21 cellular contexts compared by ENCODE assay signal in genomic region chr3:72569754-72570440, GRCh38.
A peak's percentile ranks its signal among the peaks of the same experiment; 100 is the strongest.
DNase-seq lines count a peak whose midpoint lies in the region; ATAC-seq, FAIRE-seq and TF ChIP-seq lines count a peak whose summit lies in the region.
"Had no signal": no experiment of that assay in that cellular context is flagged by ENCODE, and none has a peak within 500 bp of the region (broad histone marks: within the 10 kb centered on the region; RNA-seq: fewer than 3 reads in every experiment).

No MANE protein-coding gene starts in this region.

- H4K20me1 ChIP-seq in K562 (replicated peaks; ENCODE audit: control insufficient read depth, insufficient read depth, low read length), result no peaks in the 10 kb centered on the region

- TF ChIP-seq EP300 in K562 (IDR thresholded peaks at IDR 0.05; ENCODE audit: low read length), result no peak

- FAIRE-seq in K562 (lab: Jason Lieb, UNC), result no peak
- FAIRE-seq: A549, G401.6, GM12892 had no signal

- H3K4me1 ChIP-seq in K562 (replicated peaks in 1 of 2; ENCODE audit: control insufficient read depth in 2 of 2, insufficient read depth in 2 of 2, low read length in 2 of 2) (no peaks in the 10 kb centered on the region; a peak in 1 of 5 replicates), Caco-2 (peaks cover 21% of the 10 kb centered on the region), testis (no peaks in the 10 kb centered on the region)
- H3K4me1 ChIP-seq: A549 had no signal

- H3K27ac ChIP-seq in K562 (ENCODE audit: extremely low read depth, low read depth, low read length) (no peak overlapping the region), testis (no peak overlapping the region)
- H3K27ac ChIP-seq: A549, GM23248 had no signal

- H3K4me1 Mint-ChIP-seq in activated naive CD4-positive, alpha-beta T cell treated with anti-CD3 and anti-CD28 coated beads, Interleukin-2, amount 50 U/mL, for 24 hours, result no peaks in the 10 kb centered on the region
- peaks cover 0 to 10% of the 10 kb centered on the region in 2 donors for H3K4me1 Mint-ChIP-seq in stimulated activated naive B cell treated with anti-CD40 and anti-IgM and Interleukin-4, amounts not matched to agents 10 μg/mL and 1 μg/mL and 100 μg/mL, for 72 hours
- no peaks in the 10 kb centered on the region for H3K4me1 Mint-ChIP-seq in Caco-2 (ENCODE audit: low read depth, unreplicated experiment)
- H3K4me1 Mint-ChIP-seq: CD4-positive, alpha-beta memory T cell had no signal

- TF ChIP-seq POLR2A in K562 (conservative IDR thresholded peaks at IDR 0.05) (no peak), testis (IDR thresholded peaks at IDR 0.05) (no peak)

- no peak overlapping the region for H3K4me3 ChIP-seq in K562
- H3K4me3 ChIP-seq in Caco-2 (ENCODE audit: low read depth, low read length), result no peak overlapping the region
- no peak overlapping the region for H3K4me3 ChIP-seq in testis
- H3K4me3 ChIP-seq: A549, GM23248 had no signal

- intact Hi-C loops in K562 (cut with micrococcal nuclease) (no loop called here), Caco-2 (cut with micrococcal nuclease; ENCODE audit: unreplicated experiment) (no loop called here), testis (cut with DNase I; ENCODE audit: low total_unique reads) (no loop called here)

- no peak overlapping the region for H3K9ac ChIP-seq in K562 (ENCODE audit: insufficient read depth in 1 of 2, low read depth in 2 of 2, low read length in 2 of 2)
- H3K9ac ChIP-seq: GM23248 had no signal

- no peak for TF ChIP-seq CTCF in K562 (IDR thresholded peaks at IDR 0.05 in 2 of 3, conservative IDR thresholded peaks at IDR 0.05 in 1 of 3; ENCODE audit: insufficient read depth in 2 of 3, low read depth in 1 of 3, low read length in 3 of 3)
- no peak for TF ChIP-seq CTCF in Caco-2 (IDR thresholded peaks at IDR 0.05; ENCODE audit: insufficient read depth in 1 of 2, low read depth in 1 of 2, low read length in 1 of 2, severe bottlenecking in 1 of 2, unreplicated experiment in 1 of 2)
- TF ChIP-seq CTCF in testis (IDR thresholded peaks at IDR 0.05), result no peak

- no peak for DNase-seq in activated naive CD4-positive, alpha-beta T cell treated with anti-CD3 and anti-CD28 coated beads, Interleukin-2, amount 50 U/mL, for 72 hours (ENCODE audit: low spot score in 2 of 2)
- DNase-seq in SK-N-DZ (ENCODE audit: low spot score), result peak; percentile 48
- no peak for DNase-seq in K562 (ENCODE audit: extremely low read depth in 1 of 4, low spot score in 3 of 4)
- DNase-seq in stimulated activated naive B cell treated with anti-CD40 and anti-IgM and Interleukin-4, amounts not matched to agents 10 μg/mL and 1 μg/mL and 100 μg/mL, for 72 hours, result no peak
- no peak for DNase-seq in Caco-2
- DNase-seq in testis, result no peak
- DNase-seq: 8988T; ACHN; AML-193; C1 segment of cervical spinal cord; CD4-positive, alpha-beta memory T cell; COR-L47; DMS153; DND-41; GM23248; H9 had no signal

- H3K9me3 ChIP-seq in K562 (replicated peaks; ENCODE audit: control insufficient read depth, insufficient read depth, low read depth, low read length), result no peaks in the 10 kb centered on the region
- H3K9me3 ChIP-seq in Caco-2, result no peaks in the 10 kb centered on the region
- no peaks in the 10 kb centered on the region for H3K9me3 ChIP-seq in testis
- H3K9me3 ChIP-seq: A549 had no signal

- no TSS peak for BruUV-seq in K562 (replicated peaks; lab: Mats Ljungman, UMichigan)
- BruUV-seq in Caco-2 (replicated peaks; lab: Mats Ljungman, UMichigan), result no TSS peak

- H3K9me3 Mint-ChIP-seq in activated naive CD4-positive, alpha-beta T cell treated with anti-CD3 and anti-CD28 coated beads, Interleukin-2, amount 50 U/mL, for 24 hours, result no peaks in the 10 kb centered on the region
- no peaks in the 10 kb centered on the region for H3K9me3 Mint-ChIP-seq in activated naive CD4-positive, alpha-beta T cell treated with anti-CD3 and anti-CD28 coated beads, Interleukin-2, amount 50 U/mL, for 72 hours
- no peaks in the 10 kb centered on the region for H3K9me3 Mint-ChIP-seq in stimulated activated naive B cell treated with anti-CD40 and anti-IgM and Interleukin-4, amounts not matched to agents 10 μg/mL and 1 μg/mL and 100 μg/mL, for 72 hours
- H3K9me3 Mint-ChIP-seq in Caco-2 (ENCODE audit: unreplicated experiment), result no peaks in the 10 kb centered on the region
- H3K9me3 Mint-ChIP-seq: CD4-positive, alpha-beta memory T cell; H9 had no signal

- H3K27ac Mint-ChIP-seq in activated naive CD4-positive, alpha-beta T cell treated with anti-CD3 and anti-CD28 coated beads, Interleukin-2, amount 50 U/mL, for 24 hours, result peak overlapping the region; percentile 3
- no peak overlapping the region for H3K27ac Mint-ChIP-seq in activated naive CD4-positive, alpha-beta T cell treated with anti-CD3 and anti-CD28 coated beads, Interleukin-2, amount 50 U/mL, for 72 hours
- peak overlapping the region; percentile 57 for H3K27ac Mint-ChIP-seq in stimulated activated naive B cell treated with anti-CD40 and anti-IgM and Interleukin-4, amounts not matched to agents 10 μg/mL and 1 μg/mL and 100 μg/mL, for 72 hours
- no peak overlapping the region for H3K27ac Mint-ChIP-seq in Caco-2 (ENCODE audit: unreplicated experiment)
- H3K27ac Mint-ChIP-seq: CD4-positive, alpha-beta memory T cell had no signal

- 69% methylated on average over 10 of the region's 10 CpGs for WGBS in K562 (ENCODE audit: insufficient coverage, low coverage, missing lambda C conversion rate)
- 93% methylated on average over 10 of the region's 10 CpGs for WGBS in testis, 2 donors

- H2AFZ ChIP-seq in K562 (ENCODE audit: low read depth, low read length), result no peak overlapping the region
- H2AFZ ChIP-seq: GM23248 had no signal

- no peaks in the 10 kb centered on the region for H3K36me3 ChIP-seq in K562 (ENCODE audit: control insufficient read depth, insufficient read depth, low read length)
- no peaks in the 10 kb centered on the region for H3K36me3 ChIP-seq in Caco-2 (ENCODE audit: control insufficient read depth, insufficient read depth, low read length)
- H3K36me3 ChIP-seq in testis (ENCODE audit: low read depth, missing control alignments), result no peaks in the 10 kb centered on the region

- no peaks in the 10 kb centered on the region for H3K36me3 Mint-ChIP-seq in activated naive CD4-positive, alpha-beta T cell treated with anti-CD3 and anti-CD28 coated beads, Interleukin-2, amount 50 U/mL, for 24 hours
- no peaks in the 10 kb centered on the region for H3K36me3 Mint-ChIP-seq in activated naive CD4-positive, alpha-beta T cell treated with anti-CD3 and anti-CD28 coated beads, Interleukin-2, amount 50 U/mL, for 72 hours
- no peaks in the 10 kb centered on the region for H3K36me3 Mint-ChIP-seq in stimulated activated naive B cell treated with anti-CD40 and anti-IgM and Interleukin-4, amounts not matched to agents 10 μg/mL and 1 μg/mL and 100 μg/mL, for 72 hours
- H3K36me3 Mint-ChIP-seq in Caco-2 (ENCODE audit: insufficient read depth, unreplicated experiment), result no peaks in the 10 kb centered on the region
- H3K36me3 Mint-ChIP-seq: CD4-positive, alpha-beta memory T cell had no signal

- ATAC-seq in activated naive CD4-positive, alpha-beta T cell treated with anti-CD3 and anti-CD28 coated beads, Interleukin-2, amount 50 U/mL, for 72 hours, result no peak
- ATAC-seq in K562, result no peak
- ATAC-seq in stimulated activated naive B cell treated with anti-CD40 and anti-IgM and Interleukin-4, amounts not matched to agents 10 μg/mL and 1 μg/mL and 100 μg/mL, for 72 hours (replicated peaks), result no peak
- ATAC-seq: A549, HCT116 had no signal

- in situ Hi-C loops in K562 (cut with MboI), result no loop called here

- no peaks in the 10 kb centered on the region for H3K27me3 ChIP-seq in K562 (ENCODE audit: control insufficient read depth in 2 of 2, insufficient read depth in 2 of 2, low read length in 2 of 2)
- no peaks in the 10 kb centered on the region for H3K27me3 ChIP-seq in Caco-2 (replicated peaks; ENCODE audit: control insufficient read depth, insufficient read depth, low read length)
- H3K27me3 ChIP-seq in testis, result no peaks in the 10 kb centered on the region

- H3K27me3 Mint-ChIP-seq in activated naive CD4-positive, alpha-beta T cell treated with anti-CD3 and anti-CD28 coated beads, Interleukin-2, amount 50 U/mL, for 24 hours, result no peaks in the 10 kb centered on the region
- H3K27me3 Mint-ChIP-seq in stimulated activated naive B cell treated with anti-CD40 and anti-IgM and Interleukin-4, amounts not matched to agents 10 μg/mL and 1 μg/mL and 100 μg/mL, for 72 hours, result peaks cover 21 to 41% of the 10 kb centered on the region in 2 donors
- H3K27me3 Mint-ChIP-seq in Caco-2 (ENCODE audit: insufficient read depth, unreplicated experiment), result no peaks in the 10 kb centered on the region
- H3K27me3 Mint-ChIP-seq: CD4-positive, alpha-beta memory T cell had no signal

- TF ChIP-seq RAD21 in K562 (CRISPR knock-in tag; conservative IDR thresholded peaks at IDR 0.05 in 1 of 2, IDR thresholded peaks at IDR 0.05 in 1 of 2), result no peak

- CTCF ChIA-PET in K562 (lab: Yijun Ruan, JAX; ENCODE audit: low intra/inter-chr PET ratio) (no interaction called here), Caco-2 (lab: Charles Lee) (no interaction called here)

- POLR2A ChIA-PET in K562 (lab: Yijun Ruan, JAX), result interaction anchor here (0.7 kb wide), 1 partner anchor 548 kb away, joined by 3 read pairs; no protein-coding TSS in a partner anchor
- POLR2A ChIA-PET in Caco-2 (lab: Charles Lee), result no interaction called here

- no peak overlapping the region for H3K4me3 Mint-ChIP-seq in activated naive CD4-positive, alpha-beta T cell treated with anti-CD3 and anti-CD28 coated beads, Interleukin-2, amount 50 U/mL, for 24 hours
- no peak overlapping the region for H3K4me3 Mint-ChIP-seq in stimulated activated naive B cell treated with anti-CD40 and anti-IgM and Interleukin-4, amounts not matched to agents 10 μg/mL and 1 μg/mL and 100 μg/mL, for 72 hours
- H3K4me3 Mint-ChIP-seq in Caco-2 (ENCODE audit: unreplicated experiment), result no peak overlapping the region
- H3K4me3 Mint-ChIP-seq: H9 had no signal

- no peak overlapping the region for H3K4me2 ChIP-seq in K562 (ENCODE audit: insufficient read depth, low read length)
- H3K4me2 ChIP-seq: A549 had no signal

- no peaks in the 10 kb centered on the region for H3K9me1 ChIP-seq in K562 (ENCODE audit: control insufficient read depth, insufficient read depth, low read length)

- H3K79me2 ChIP-seq in K562 (ENCODE audit: control insufficient read depth, insufficient read depth, low read length), result no peaks in the 10 kb centered on the region

TF ChIP-seq in K562, 482 proteins besides CTCF, POLR2A, EP300 and RAD21:
- no peak for TF ChIP-seq XRCC4 (IDR thresholded peaks at IDR 0.05; ENCODE audit: extremely low read depth, insufficient read depth, insufficient read length)
- TF ChIP-seq BHLHE40 (IDR thresholded peaks at IDR 0.05; ENCODE audit: low read length), result peak; percentile 34; the same call in 1 of the 2 replicates

Comparison
In these comparisons a context has a peak if more than half of its experiments do, and no peak if none do; other contexts are left out.
1. H3K27ac Mint-ChIP-seq: peak in activated naive CD4-positive, alpha-beta T cell treated with anti-CD3 and anti-CD28 coated beads, Interleukin-2, amount 50 U/mL, for 24 hours (single experiment) and stimulated activated naive B cell treated with anti-CD40 and anti-IgM and Interleukin-4, amounts not matched to agents 10 μg/mL and 1 μg/mL and 100 μg/mL, for 72 hours (single experiment); none in activated naive CD4-positive, alpha-beta T cell treated with anti-CD3 and anti-CD28 coated beads, Interleukin-2, amount 50 U/mL, for 72 hours (0 of 2) and Caco-2 (single experiment).